ENCODE assay signal across 19 cellular contexts in genomic region chr16:64971211-64971610, GRCh38.
DNase-seq lines count a peak whose midpoint lies in the region; ATAC-seq and TF ChIP-seq lines count a peak whose summit lies in the region.
"Had no signal": no experiment of that assay in that cellular context is flagged by ENCODE, and none has a peak within 500 bp of the region (broad histone marks: within the 10 kb centered on the region; RNA-seq: fewer than 3 reads in every experiment).

No MANE protein-coding gene starts in this region.

- H3K27ac ChIP-seq in uterus = no peak overlapping the region
- H3K27ac ChIP-seq: BLaER1 treated with 17β-estradiol and CSF1 and Interleukin-3, amounts not matched to agents 10 nM and 100 nM; C4-2B had no signal

- no peak overlapping the region for H3K4me3 ChIP-seq in uterus
- H3K4me3 ChIP-seq: BLaER1 treated with 17β-estradiol and CSF1 and Interleukin-3, amounts not matched to agents 10 nM and 100 nM; GM12878 had no signal

- TF ChIP-seq CTCF in HFFc6 (IDR thresholded peaks at IDR 0.05) (no peak), nephron progenitor cell (IDR thresholded peaks at IDR 0.05) (no peak), uterus (IDR thresholded peaks at IDR 0.05) (no peak)

- H3K4me1 Mint-ChIP-seq in HFFc6 (ENCODE audit: low read depth) (peaks cover 24% of the 10 kb centered on the region), nephron progenitor cell (peaks cover 4% of the 10 kb centered on the region), T-helper 17 cell (no peaks in the 10 kb centered on the region)
- H3K4me1 Mint-ChIP-seq: B cell had no signal

- H3K4me3 Mint-ChIP-seq in HFFc6 = no peak overlapping the region
- no peak overlapping the region for H3K4me3 Mint-ChIP-seq in nephron progenitor cell
- no peak overlapping the region for H3K4me3 Mint-ChIP-seq in T-helper 17 cell
- H3K4me3 Mint-ChIP-seq: B cell; CD4-positive, alpha-beta T cell; CD8-positive, alpha-beta T cell had no signal

- no peaks in the 10 kb centered on the region for H3K36me3 ChIP-seq in uterus
- H3K36me3 ChIP-seq: BLaER1 treated with 17β-estradiol and CSF1 and Interleukin-3, amounts not matched to agents 10 nM and 100 nM had no signal

- H3K9me3 Mint-ChIP-seq in HFFc6 (no peaks in the 10 kb centered on the region), nephron progenitor cell (no peaks in the 10 kb centered on the region)

- H3K4me1 ChIP-seq in uterus = no peaks in the 10 kb centered on the region
- H3K4me1 ChIP-seq: Caco-2 had no signal

- no peak for TF ChIP-seq POLR2A in uterus (IDR thresholded peaks at IDR 0.05)

- intact Hi-C loops in uterus (cut with DNase I; ENCODE audit: low total_unique reads) = no loop called here

- DNase-seq in HFFc6 (no peak), nephron progenitor cell (no peak), DMS53 treated with DMSO at 0.1 percent for 48 hours (lab: John Stamatoyannopoulos, UW; ENCODE audit: unreplicated experiment) (no peak), uterus (no peak), T-helper 17 cell (no peak)
- DNase-seq: 8988T; AML-193; Caco-2; Calu3; CD4-positive, alpha-beta T cell; CD8-positive, alpha-beta T cell; DMS79; DND-41; EL; GDM1 had no signal

- 0 out of 2 replicates have a peak overlapping the region, but pooled peaks have one; percentile 32 for H3K27ac Mint-ChIP-seq in HFFc6
- peak overlapping the region; percentile 72 for H3K27ac Mint-ChIP-seq in nephron progenitor cell
- no peak overlapping the region for H3K27ac Mint-ChIP-seq in T-helper 17 cell
- H3K27ac Mint-ChIP-seq: B cell; CD4-positive, alpha-beta T cell; CD8-positive, alpha-beta T cell had no signal

- no peak for ATAC-seq in T-helper 17 cell
- ATAC-seq: CD8-positive, alpha-beta T cell; GM12878 had no signal

- peaks cover 64% of the 10 kb centered on the region for H3K36me3 Mint-ChIP-seq in HFFc6 (ENCODE audit: low read depth)
- peaks cover 77% of the 10 kb centered on the region for H3K36me3 Mint-ChIP-seq in nephron progenitor cell (ENCODE audit: low read depth)
- H3K36me3 Mint-ChIP-seq in T-helper 17 cell (ENCODE audit: low read depth) = no peaks in the 10 kb centered on the region
- H3K36me3 Mint-ChIP-seq: CD8-positive, alpha-beta T cell had no signal

- H3K9me3 ChIP-seq in uterus (no peaks in the 10 kb centered on the region), T-helper 17 cell (ENCODE audit: control insufficient read depth, low read length, poor library complexity, severe bottlenecking) (no peaks in the 10 kb centered on the region)
- H3K9me3 ChIP-seq: BLaER1 treated with 17β-estradiol and CSF1 and Interleukin-3, amounts not matched to agents 10 nM and 100 nM; Caco-2 had no signal

- peaks cover 2% of the 10 kb centered on the region for H3K27me3 Mint-ChIP-seq in HFFc6 (ENCODE audit: insufficient read depth)
- H3K27me3 Mint-ChIP-seq in nephron progenitor cell (ENCODE audit: low read depth, poor library complexity) = no peaks in the 10 kb centered on the region
- no peaks in the 10 kb centered on the region for H3K27me3 Mint-ChIP-seq in T-helper 17 cell
- H3K27me3 Mint-ChIP-seq: B cell; CD4-positive, alpha-beta T cell had no signal

- H3K27me3 ChIP-seq in uterus = no peaks in the 10 kb centered on the region
- H3K27me3 ChIP-seq: BLaER1 treated with 17β-estradiol and CSF1 and Interleukin-3, amounts not matched to agents 10 nM and 100 nM had no signal
